ENCODE assay signal across 2 cellular contexts in genomic region chr14:52663850-52664249, GRCh38.
A peak's percentile ranks its signal among the peaks of the same experiment; 100 is the strongest.
TF ChIP-seq lines count a peak whose summit lies in the region.

No MANE protein-coding gene starts in this region.

TF ChIP-seq in H1, 55 proteins besides CTCF, POLR2A, EP300 and RAD21:
- TF ChIP-seq SP1 (IDR thresholded peaks at IDR 0.05; ENCODE audit: low read depth, low read length) (no peak), YY1 (IDR thresholded peaks at IDR 0.05; ENCODE audit: low read depth, low read length) (no peak), USF2 (IDR thresholded peaks at IDR 0.05; ENCODE audit: low read length) (no peak), BCL11A (IDR thresholded peaks at IDR 0.05; ENCODE audit: low read depth in 2 of 2, low read length in 2 of 2) (peak in 1 of 2 experiments; percentile 77), PHF8 (conservative IDR thresholded peaks at IDR 0.05; ENCODE audit: low read depth, low read length) (no peak), CHD7 (IDR thresholded peaks at IDR 0.05; ENCODE audit: insufficient replicate concordance, low read length) (peak; percentile 38), NANOG (IDR thresholded peaks at IDR 0.05; ENCODE audit: insufficient read depth, low read depth, low read length, poor library complexity, severe bottlenecking) (peak; percentile 81), RNF2 (IDR thresholded peaks at IDR 0.05; ENCODE audit: borderline replicate concordance, low read depth, low read length, missing control alignments, poor library complexity, severe bottlenecking) (no peak), TCF12 (IDR thresholded peaks at IDR 0.05; ENCODE audit: low read depth, low read length) (no peak)

TF ChIP-seq in HepG2, 621 proteins besides CTCF, POLR2A, EP300 and RAD21:
- TF ChIP-seq NFE2L1 (CRISPR knock-in tag; IDR thresholded peaks at IDR 0.05; ENCODE audit: borderline replicate concordance) (no peak), ZBTB8A (CRISPR knock-in tag; IDR thresholded peaks at IDR 0.05; ENCODE audit: borderline replicate concordance, low read depth) (no peak), ZNF678 (CRISPR knock-in tag; IDR thresholded peaks at IDR 0.05) (no peak)
